In genomic region chr3:182969853-182970252, GRCh38 we compare ENCODE assay signal across 2 cellular contexts.
TF ChIP-seq lines count a peak whose summit lies in the region.

No MANE protein-coding gene starts in this region.

TF ChIP-seq in IMR-90, 13 proteins besides CTCF, POLR2A, EP300 and RAD21:
- TF ChIP-seq MXI1 (IDR thresholded peaks at IDR 0.05; ENCODE audit: borderline replicate concordance, low read depth, low read length) (no peak), RFX5 (IDR thresholded peaks at IDR 0.05; ENCODE audit: low read depth, low read length) (no peak), MAFK (IDR thresholded peaks at IDR 0.05; ENCODE audit: low read depth, low read length) (no peak), RCOR1 (IDR thresholded peaks at IDR 0.05; ENCODE audit: insufficient replicate concordance, low read length) (no peak), NFE2L2 (IDR thresholded peaks at IDR 0.05; ENCODE audit: low read depth, low read length) (no peak), USF2 (IDR thresholded peaks at IDR 0.05; ENCODE audit: low read depth, low read length) (no peak), BHLHE40 (IDR thresholded peaks at IDR 0.05; ENCODE audit: low read depth, low read length) (no peak), FOS (IDR thresholded peaks at IDR 0.05; ENCODE audit: low read depth, low read length) (no peak), MAZ (IDR thresholded peaks at IDR 0.05; ENCODE audit: borderline replicate concordance, low read depth, low read length) (no peak), SMC3 (IDR thresholded peaks at IDR 0.05; ENCODE audit: low read depth, low read length) (no peak), CHD1 (IDR thresholded peaks at IDR 0.05; ENCODE audit: low read depth, low read length) (no peak), CEBPB (IDR thresholded peaks at IDR 0.05; ENCODE audit: low read depth, low read length) (no peak)
- TF ChIP-seq, protein P1, sequence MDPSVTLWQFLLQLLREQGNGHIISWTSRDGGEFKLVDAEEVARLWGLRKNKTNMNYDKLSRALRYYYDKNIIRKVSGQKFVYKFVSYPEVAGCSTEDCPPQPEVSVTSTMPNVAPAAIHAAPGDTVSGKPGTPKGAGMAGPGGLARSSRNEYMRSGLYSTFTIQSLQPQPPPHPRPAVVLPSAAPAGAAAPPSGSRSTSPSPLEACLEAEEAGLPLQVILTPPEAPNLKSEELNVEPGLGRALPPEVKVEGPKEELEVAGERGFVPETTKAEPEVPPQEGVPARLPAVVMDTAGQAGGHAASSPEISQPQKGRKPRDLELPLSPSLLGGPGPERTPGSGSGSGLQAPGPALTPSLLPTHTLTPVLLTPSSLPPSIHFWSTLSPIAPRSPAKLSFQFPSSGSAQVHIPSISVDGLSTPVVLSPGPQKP (IDR thresholded peaks at IDR 0.05; ENCODE audit: borderline replicate concordance, low read depth, low read length) = no peak

TF ChIP-seq in K562, 482 proteins besides CTCF, POLR2A, EP300 and RAD21:
- TF ChIP-seq ETV1 (tag; conservative IDR thresholded peaks at IDR 0.05; ENCODE audit: low read depth) (no peak), ZNF436 (CRISPR knock-in tag; IDR thresholded peaks at IDR 0.05) (no peak), CBFA2T2 (conservative IDR thresholded peaks at IDR 0.05) (0 out of 2 replicates have a peak, but pooled peaks have one; percentile 5), SAP30 (IDR thresholded peaks at IDR 0.05; ENCODE audit: borderline replicate concordance, insufficient read depth, low read depth, low read length, poor library complexity, severe bottlenecking) (no peak), KLF13 (tag; IDR thresholded peaks at IDR 0.05; ENCODE audit: borderline replicate concordance, low read depth) (no peak), CBFB (CRISPR knock-in tag; IDR thresholded peaks at IDR 0.05) (no peak), CCNT2 (IDR thresholded peaks at IDR 0.05; ENCODE audit: borderline replicate concordance, extremely low read depth, insufficient read length, low read depth, low read length) (no peak), SIX5 (IDR thresholded peaks at IDR 0.05; ENCODE audit: borderline replicate concordance in 1 of 2, insufficient read depth in 1 of 2, low read depth in 1 of 2, low read length in 2 of 2) (no peak), DPF2 (IDR thresholded peaks at IDR 0.05) (peak; percentile 34), MCM3 (IDR thresholded peaks at IDR 0.05) (no peak), ZNF609 (CRISPR knock-in tag; IDR thresholded peaks at IDR 0.05; ENCODE audit: borderline replicate concordance) (no peak), ADNP (tag; IDR thresholded peaks at IDR 0.05) (peak; percentile 84), ZFP91 (CRISPR knock-in tag; IDR thresholded peaks at IDR 0.05) (no peak), ZNF75A (CRISPR knock-in tag; IDR thresholded peaks at IDR 0.05) (no peak), ARID1B (IDR thresholded peaks at IDR 0.05) (peak; percentile 40; the same call in 1 of the 2 replicates), MED1 (CRISPR knock-in tag; IDR thresholded peaks at IDR 0.05; ENCODE audit: borderline replicate concordance) (no peak), BCOR (IDR thresholded peaks at IDR 0.05) (peak; percentile 56; the same call in 1 of the 2 replicates), RBM25 (IDR thresholded peaks at IDR 0.05; ENCODE audit: low read depth, low read length, severe bottlenecking) (peak; percentile 23), CBFA2T3 (IDR thresholded peaks at IDR 0.05) (0 out of 2 replicates have a peak, but pooled peaks have one; percentile 21), KLF1 (tag; IDR thresholded peaks at IDR 0.05) (no peak), ZNF316 (IDR thresholded peaks at IDR 0.05) (no peak), NR2C2 (CRISPR knock-in tag; IDR thresholded peaks at IDR 0.05) (no peak), NR2C2 (tag; IDR thresholded peaks at IDR 0.05) (no peak), ZNF707 (CRISPR knock-in tag; conservative IDR thresholded peaks at IDR 0.05) (no peak), KDM1A (IDR thresholded peaks at IDR 0.05) (0 out of 4 replicates have a peak, but pooled peaks have one; percentile 12 to 23)
- TF ChIP-seq, protein P2, sequence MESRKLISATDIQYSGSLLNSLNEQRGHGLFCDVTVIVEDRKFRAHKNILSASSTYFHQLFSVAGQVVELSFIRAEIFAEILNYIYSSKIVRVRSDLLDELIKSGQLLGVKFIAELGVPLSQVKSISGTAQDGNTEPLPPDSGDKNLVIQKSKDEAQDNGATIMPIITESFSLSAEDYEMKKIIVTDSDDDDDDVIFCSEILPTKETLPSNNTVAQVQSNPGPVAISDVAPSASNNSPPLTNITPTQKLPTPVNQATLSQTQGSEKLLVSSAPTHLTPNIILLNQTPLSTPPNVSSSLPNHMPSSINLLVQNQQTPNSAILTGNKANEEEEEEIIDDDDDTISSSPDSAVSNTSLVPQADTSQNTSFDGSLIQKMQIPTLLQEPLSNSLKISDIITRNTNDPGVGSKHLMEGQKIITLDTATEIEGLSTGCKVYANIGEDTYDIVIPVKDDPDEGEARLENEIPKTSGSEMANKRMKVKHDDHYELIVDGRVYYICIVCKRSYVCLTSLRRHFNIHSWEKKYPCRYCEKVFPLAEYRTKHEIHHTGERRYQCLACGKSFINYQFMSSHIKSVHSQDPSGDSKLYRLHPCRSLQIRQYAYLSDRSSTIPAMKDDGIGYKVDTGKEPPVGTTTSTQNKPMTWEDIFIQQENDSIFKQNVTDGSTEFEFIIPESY (CRISPR knock-in tag; IDR thresholded peaks at IDR 0.05) = peak; percentile 96
- TF ChIP-seq, protein P3, sequence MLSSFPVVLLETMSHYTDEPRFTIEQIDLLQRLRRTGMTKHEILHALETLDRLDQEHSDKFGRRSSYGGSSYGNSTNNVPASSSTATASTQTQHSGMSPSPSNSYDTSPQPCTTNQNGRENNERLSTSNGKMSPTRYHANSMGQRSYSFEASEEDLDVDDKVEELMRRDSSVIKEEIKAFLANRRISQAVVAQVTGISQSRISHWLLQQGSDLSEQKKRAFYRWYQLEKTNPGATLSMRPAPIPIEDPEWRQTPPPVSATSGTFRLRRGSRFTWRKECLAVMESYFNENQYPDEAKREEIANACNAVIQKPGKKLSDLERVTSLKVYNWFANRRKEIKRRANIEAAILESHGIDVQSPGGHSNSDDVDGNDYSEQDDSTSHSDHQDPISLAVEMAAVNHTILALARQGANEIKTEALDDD (IDR thresholded peaks at IDR 0.05) = peak; percentile 42; the same call in 1 of the 2 replicates
